Comparison of ENCODE assay signal across 8 cellular contexts in genomic region chr3:100400424-100400781, GRCh38. TPM values are rescaled to one million over a fixed set of nuclear protein-coding genes. Genes with fewer than 3 reads are reported as not detected.
DNase-seq lines count a peak whose midpoint lies in the region; ATAC-seq, FAIRE-seq and TF ChIP-seq lines count a peak whose summit lies in the region.

No MANE protein-coding gene starts in this region.

- peaks cover 85% of the 10 kb centered on the region for H3K79me2 ChIP-seq in OCI-LY3 (ENCODE audit: low read length)

- TF ChIP-seq POLR2A in GM12892 (IDR thresholded peaks at IDR 0.05; ENCODE audit: low read depth, low read length), result no peak

- H3K9ac ChIP-seq in OCI-LY3 (ENCODE audit: low read length), result peak overlapping the region; percentile 89

- H3K4me1 Mint-ChIP-seq in activated naive CD4-positive, alpha-beta T cell treated with anti-CD3 and anti-CD28 coated beads, Interleukin-2, amount 50 U/mL, for 24 hours, result peaks cover 77% of the 10 kb centered on the region

- ATAC-seq in HG02571 (IDR thresholded peaks at IDR 0.05; ENCODE audit: unreplicated experiment), result peak; percentile 1

- 0 out of 2 replicates have a peak overlapping the region, but pooled peaks have one; percentile 55 for H2AFZ ChIP-seq in OCI-LY3 (ENCODE audit: low read depth, low read length)

- H3K9me3 ChIP-seq in OCI-LY3 (ENCODE audit: insufficient read depth, low read length) (no peaks in the 10 kb centered on the region), right atrium auricular region (no peaks in the 10 kb centered on the region)

- peaks cover 21% of the 10 kb centered on the region for H4K20me1 ChIP-seq in OCI-LY3 (ENCODE audit: insufficient read depth, low read length)

- no peaks in the 10 kb centered on the region for H3K9me3 Mint-ChIP-seq in activated naive CD4-positive, alpha-beta T cell treated with anti-CD3 and anti-CD28 coated beads, Interleukin-2, amount 50 U/mL, for 24 hours

- peaks cover 4% of the 10 kb centered on the region for H3K36me3 Mint-ChIP-seq in activated naive CD4-positive, alpha-beta T cell treated with anti-CD3 and anti-CD28 coated beads, Interleukin-2, amount 50 U/mL, for 24 hours

- H3K27me3 Mint-ChIP-seq in activated naive CD4-positive, alpha-beta T cell treated with anti-CD3 and anti-CD28 coated beads, Interleukin-2, amount 50 U/mL, for 24 hours, result no peaks in the 10 kb centered on the region

- TF ChIP-seq CTCF in OCI-LY3 (IDR thresholded peaks at IDR 0.05; ENCODE audit: low read depth, low read length) (no peak), right atrium auricular region (IDR thresholded peaks at IDR 0.05) (no peak)

- peak; percentile 51 for FAIRE-seq in GM12892 (lab: Jason Lieb, UNC)

- peak overlapping the region; percentile 84 for H3K4me3 ChIP-seq in OCI-LY3 (ENCODE audit: low read length)
- H3K4me3 ChIP-seq in right atrium auricular region, result peak overlapping the region; percentile 83 to 88
- H3K4me3 ChIP-seq in skin epidermis, result peak overlapping the region; percentile 79 to 100 (median 97)

- H3K4me2 ChIP-seq in OCI-LY3 (ENCODE audit: low read length), result peak overlapping the region; percentile 88

- H3K4me1 ChIP-seq in OCI-LY3 (ENCODE audit: low read length) (peaks cover 30% of the 10 kb centered on the region), right atrium auricular region (peaks cover 0 to 58% of the 10 kb centered on the region in 2 donors)

- H3K27me3 ChIP-seq in OCI-LY3 (ENCODE audit: low read depth, low read length) (no peaks in the 10 kb centered on the region), right atrium auricular region (no peaks in the 10 kb centered on the region)

- peak overlapping the region; percentile 95 for H3K4me3 Mint-ChIP-seq in activated naive CD4-positive, alpha-beta T cell treated with anti-CD3 and anti-CD28 coated beads, Interleukin-2, amount 50 U/mL, for 24 hours

- peak overlapping the region; percentile 76 for H3K27ac Mint-ChIP-seq in activated naive CD4-positive, alpha-beta T cell treated with anti-CD3 and anti-CD28 coated beads, Interleukin-2, amount 50 U/mL, for 24 hours

- peak overlapping the region; percentile 87 for H3K27ac ChIP-seq in OCI-LY3 (ENCODE audit: low read length)
- peak overlapping the region; percentile 91 to 95 for H3K27ac ChIP-seq in right atrium auricular region
- H3K27ac ChIP-seq in skin epidermis, result peak overlapping the region; percentile 42 to 96 (median 90)

- DNase-seq in GM12892 (ENCODE audit: insufficient read length) (peak; percentile 7), right atrium auricular region (ENCODE audit: low spot score) (no peak), mucosa of gallbladder (ENCODE audit: low spot score) (no peak), NCI-H1048 (lab: John Stamatoyannopoulos, UW) (no peak)

- H3K36me3 ChIP-seq in OCI-LY3 (replicated peaks; ENCODE audit: low read depth, low read length) (peaks cover 18% of the 10 kb centered on the region), right atrium auricular region (no peaks in the 10 kb centered on the region)

RNA-seq across cellular contexts. Expression of gene TOMM70, which starts 0.5 kb away (rescaled TPM):
- 33.3 TPM for polyA plus RNA-seq in GM12892 (2012; ENCODE audit: missing spikeins)
- total RNA-seq in right atrium auricular region (10 to 100 TPM; 29.7 to 44.2 TPM), mucosa of gallbladder (31.3 TPM)

RNA-seq across cellular contexts. Expression of gene LNP1, which starts 0.9 kb away (rescaled TPM):
- polyA plus RNA-seq in GM12892 (2012; ENCODE audit: missing spikeins), result 0.95 TPM
- total RNA-seq in right atrium auricular region (1 to 10 TPM; 4.6 to 5.4 TPM), mucosa of gallbladder (2.4 TPM)
